ENCODE assay signal across 9 cellular contexts in the genomic region with DNA sequence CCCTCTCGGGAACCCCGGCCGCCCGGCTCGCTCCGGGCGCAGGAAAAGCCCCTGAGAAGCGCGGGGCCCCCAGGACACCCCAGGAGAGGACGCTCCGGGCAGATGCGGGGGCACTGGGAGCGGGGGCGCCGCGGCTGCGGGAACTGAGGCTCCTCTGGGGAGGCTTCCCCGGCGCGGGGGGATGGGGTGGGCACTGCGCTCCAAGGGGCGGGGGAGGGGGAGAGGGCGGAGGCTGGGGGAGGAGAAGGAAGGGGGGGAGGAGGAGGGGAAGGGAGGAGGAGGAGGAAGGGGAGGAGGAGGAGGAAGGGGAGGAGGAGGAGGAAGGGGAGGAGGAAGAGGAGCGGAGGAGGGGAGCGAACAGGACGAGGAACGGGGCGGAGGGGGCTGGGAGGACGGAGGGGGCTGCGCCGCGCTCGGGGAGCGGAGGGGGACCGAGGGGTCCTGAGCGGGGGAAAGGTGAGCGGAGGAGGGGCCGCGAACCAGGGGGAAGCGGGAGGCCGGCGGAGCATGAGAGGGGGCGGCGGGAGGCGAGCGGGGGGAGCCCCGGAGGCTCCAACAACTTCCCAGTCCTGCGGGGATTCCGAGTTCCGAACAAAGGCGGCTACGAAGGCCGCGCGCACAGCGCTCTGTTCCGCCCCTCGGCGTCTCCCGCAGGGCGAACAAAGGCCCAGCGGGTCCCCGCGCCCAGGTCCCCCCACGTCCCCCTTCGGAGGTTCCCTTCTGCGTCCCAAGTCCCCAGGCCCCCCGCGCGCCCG. TPM values are rescaled to one million over a fixed set of nuclear protein-coding genes. Genes with fewer than 3 reads are reported as not detected.
DNase-seq lines count a peak whose midpoint lies in the region; ATAC-seq and TF ChIP-seq lines count a peak whose summit lies in the region.
"Had no signal": no experiment of that assay in that cellular context is flagged by ENCODE, and none has a peak within 500 bp of the region (broad histone marks: within the 10 kb centered on the region; RNA-seq: fewer than 3 reads in every experiment).

No MANE protein-coding gene starts in this region.

- H3K4me2 ChIP-seq in GM23338: peak overlapping the region; percentile 98

- no peak for TF ChIP-seq CTCF in GM23338 (conservative IDR thresholded peaks at IDR 0.05; ENCODE audit: low read depth in 2 of 2)
- TF ChIP-seq CTCF in activated CD8-positive, alpha-beta T cell treated with anti-CD3 and anti-CD28 coated beads for 36 hours (IDR thresholded peaks at IDR 0.05): no peak
- no peak for TF ChIP-seq CTCF in right atrium auricular region (IDR thresholded peaks at IDR 0.05)

- H3K27ac ChIP-seq in GM23338 (ENCODE audit: low read depth) (peak overlapping the region; percentile 92), right atrium auricular region (peak overlapping the region; percentile 92)

- intact Hi-C loops in activated CD8-positive, alpha-beta T cell treated with anti-CD3 and anti-CD28 coated beads for 36 hours (cut with micrococcal nuclease): no loop called here
- intact Hi-C loops in activated T-helper 1 cell treated with anti-CD3 and anti-CD28 coated beads, Interleukin-12 subunit alpha, Interleukin-12 subunit beta, Interleukin-2, Interleukin-4 antibody, amounts not matched to agents 30 ng/mL and 10 ng/mL and 1 ng/mL, durations not matched to agents 14 hours and 24 hours and 36 hours (cut with micrococcal nuclease): no loop called here

- H3K4me3 ChIP-seq in GM23338 (peak overlapping the region; percentile 94), right atrium auricular region (peak overlapping the region; percentile 64 to 73)

- H3K9me3 Mint-ChIP-seq in GM23338: peaks cover 3% of the 10 kb centered on the region
- H3K9me3 Mint-ChIP-seq in activated CD8-positive, alpha-beta T cell treated with anti-CD3 and anti-CD28 coated beads for 36 hours: no peaks in the 10 kb centered on the region
- no peaks in the 10 kb centered on the region for H3K9me3 Mint-ChIP-seq in activated T-helper 1 cell treated with anti-CD3 and anti-CD28 coated beads, Interleukin-12 subunit alpha, Interleukin-12 subunit beta, Interleukin-2, Interleukin-4 antibody, amounts not matched to agents 30 ng/mL and 10 ng/mL and 1 ng/mL, durations not matched to agents 14 hours and 24 hours and 36 hours
- H3K9me3 Mint-ChIP-seq: activated naive CD4-positive, alpha-beta T cell treated with anti-CD3 and anti-CD28 coated beads, Interleukin-2, amount 50 U/mL, for 72 hours had no signal

- no peaks in the 10 kb centered on the region for H3K9me3 ChIP-seq in right atrium auricular region

- H3K27ac Mint-ChIP-seq in GM23338: no peak overlapping the region
- H3K27ac Mint-ChIP-seq in activated CD8-positive, alpha-beta T cell treated with anti-CD3 and anti-CD28 coated beads for 36 hours: no peak overlapping the region
- H3K27ac Mint-ChIP-seq in activated T-helper 1 cell treated with anti-CD3 and anti-CD28 coated beads, Interleukin-12 subunit alpha, Interleukin-12 subunit beta, Interleukin-2, Interleukin-4 antibody, amounts not matched to agents 30 ng/mL and 10 ng/mL and 1 ng/mL, durations not matched to agents 14 hours and 24 hours and 36 hours: no peak overlapping the region
- H3K27ac Mint-ChIP-seq: activated naive CD4-positive, alpha-beta T cell treated with anti-CD3 and anti-CD28 coated beads, Interleukin-2, amount 50 U/mL, for 72 hours had no signal

- POLR2A ChIA-PET in activated CD8-positive, alpha-beta T cell treated with anti-CD3 and anti-CD28 coated beads for 36 hours (lab: Charles Lee): no interaction called here

- H3K4me1 ChIP-seq in GM23338 (ENCODE audit: insufficient read depth) (peaks cover 26% of the 10 kb centered on the region), right atrium auricular region (peaks cover 0 to 57% of the 10 kb centered on the region in 2 donors)

- peaks cover 34% of the 10 kb centered on the region for H3K4me1 Mint-ChIP-seq in GM23338
- peaks cover 5% of the 10 kb centered on the region for H3K4me1 Mint-ChIP-seq in activated CD8-positive, alpha-beta T cell treated with anti-CD3 and anti-CD28 coated beads for 36 hours (ENCODE audit: low read depth)
- no peaks in the 10 kb centered on the region for H3K4me1 Mint-ChIP-seq in activated T-helper 1 cell treated with anti-CD3 and anti-CD28 coated beads, Interleukin-12 subunit alpha, Interleukin-12 subunit beta, Interleukin-2, Interleukin-4 antibody, amounts not matched to agents 30 ng/mL and 10 ng/mL and 1 ng/mL, durations not matched to agents 14 hours and 24 hours and 36 hours (ENCODE audit: low read depth)

- H3K36me3 Mint-ChIP-seq in GM23338 (ENCODE audit: low read depth): peaks cover 27% of the 10 kb centered on the region
- H3K36me3 Mint-ChIP-seq in activated CD8-positive, alpha-beta T cell treated with anti-CD3 and anti-CD28 coated beads for 36 hours (ENCODE audit: low read depth): no peaks in the 10 kb centered on the region
- no peaks in the 10 kb centered on the region for H3K36me3 Mint-ChIP-seq in activated T-helper 1 cell treated with anti-CD3 and anti-CD28 coated beads, Interleukin-12 subunit alpha, Interleukin-12 subunit beta, Interleukin-2, Interleukin-4 antibody, amounts not matched to agents 30 ng/mL and 10 ng/mL and 1 ng/mL, durations not matched to agents 14 hours and 24 hours and 36 hours (ENCODE audit: low read depth)

- H3K27me3 ChIP-seq in GM23338 (ENCODE audit: insufficient read depth) (peaks cover 39% of the 10 kb centered on the region), right atrium auricular region (no peaks in the 10 kb centered on the region)

- DNase-seq in GM23338 (ENCODE audit: low spot score) (peak; percentile 71), right atrium auricular region (ENCODE audit: low spot score) (no peak), retina (peak; percentile 54), NCI-H2196 (lab: John Stamatoyannopoulos, UW; ENCODE audit: unreplicated experiment) (no peak), NCI-H1694 treated with DMSO at 0.1 percent for 48 hours (lab: John Stamatoyannopoulos, UW) (no peak)
- peak; percentile 5 for DNase-seq in activated CD8-positive, alpha-beta T cell treated with anti-CD3 and anti-CD28 coated beads for 36 hours
- DNase-seq in activated T-helper 1 cell treated with anti-CD3 and anti-CD28 coated beads, Interleukin-12 subunit alpha, Interleukin-12 subunit beta, Interleukin-2, Interleukin-4 antibody, amounts not matched to agents 30 ng/mL and 10 ng/mL and 1 ng/mL, durations not matched to agents 14 hours and 24 hours and 36 hours (ENCODE audit: low spot score): no peak

- peak overlapping the region; percentile 69; the same call in 1 of the 2 replicates for H2AFZ ChIP-seq in GM23338

- H3K79me2 ChIP-seq in GM23338 (replicated peaks; ENCODE audit: insufficient read depth): peaks cover 45% of the 10 kb centered on the region

- ATAC-seq in GM23338 (peak; percentile 30), HG02981 (IDR thresholded peaks at IDR 0.05; ENCODE audit: unreplicated experiment) (no peak)
- ATAC-seq in activated CD8-positive, alpha-beta T cell treated with anti-CD3 and anti-CD28 coated beads for 36 hours: no peak

- no peaks in the 10 kb centered on the region for H3K9me2 ChIP-seq in GM23338 (ENCODE audit: insufficient read depth)

- peaks cover 15% of the 10 kb centered on the region for H4K20me1 ChIP-seq in GM23338 (replicated peaks; ENCODE audit: insufficient read depth)

- H3K36me3 ChIP-seq in GM23338 (ENCODE audit: insufficient read depth): no peaks in the 10 kb centered on the region
- H3K36me3 ChIP-seq in right atrium auricular region: no peaks in the 10 kb centered on the region

- no peaks in the 10 kb centered on the region for H3F3A ChIP-seq in GM23338 (replicated peaks; ENCODE audit: low read depth)

- peaks cover 27% of the 10 kb centered on the region for H3K27me3 Mint-ChIP-seq in GM23338 (ENCODE audit: insufficient read depth, low read depth, poor library complexity)
- peaks cover 39% of the 10 kb centered on the region for H3K27me3 Mint-ChIP-seq in activated CD8-positive, alpha-beta T cell treated with anti-CD3 and anti-CD28 coated beads for 36 hours
- H3K27me3 Mint-ChIP-seq in activated T-helper 1 cell treated with anti-CD3 and anti-CD28 coated beads, Interleukin-12 subunit alpha, Interleukin-12 subunit beta, Interleukin-2, Interleukin-4 antibody, amounts not matched to agents 30 ng/mL and 10 ng/mL and 1 ng/mL, durations not matched to agents 14 hours and 24 hours and 36 hours (ENCODE audit: insufficient read depth): peaks cover 19% of the 10 kb centered on the region

- CTCF ChIA-PET in activated CD8-positive, alpha-beta T cell treated with anti-CD3 and anti-CD28 coated beads for 36 hours (lab: Charles Lee): no interaction called here

- peak overlapping the region; percentile 97; the same call in 2 of the 3 replicates for H3K4me3 Mint-ChIP-seq in GM23338
- H3K4me3 Mint-ChIP-seq in activated CD8-positive, alpha-beta T cell treated with anti-CD3 and anti-CD28 coated beads for 36 hours: no peak overlapping the region
- H3K4me3 Mint-ChIP-seq in activated T-helper 1 cell treated with anti-CD3 and anti-CD28 coated beads, Interleukin-12 subunit alpha, Interleukin-12 subunit beta, Interleukin-2, Interleukin-4 antibody, amounts not matched to agents 30 ng/mL and 10 ng/mL and 1 ng/mL, durations not matched to agents 14 hours and 24 hours and 36 hours: no peak overlapping the region

RNA-seq across cellular contexts. Expression of a gene that starts 0.7 kb away (rescaled TPM):
- total RNA-seq in GM23338 (2014; rRNA removed; shearing (Covaris generic)): 216 and 225 TPM in 2 replicates
- polyA plus RNA-seq in GM23338 (2016; fragmentation: Nextera tagmentation; extraction: Ambion mirVana): 38.5 and 42.2 TPM in 2 replicates
- total RNA-seq in activated CD8-positive, alpha-beta T cell treated with anti-CD3 and anti-CD28 coated beads for 36 hours: under 1 TPM; 0.58 to 0.83 TPM
- 10 to 100 TPM; 25.4 to 26.9 TPM for total RNA-seq in right atrium auricular region
- 1.7 and 1.9 TPM in 2 replicates for total RNA-seq in activated T-helper 1 cell treated with anti-CD3 and anti-CD28 coated beads, Interleukin-12 subunit alpha, Interleukin-12 subunit beta, Interleukin-2, Interleukin-4 antibody, amounts not matched to agents 30 ng/mL and 10 ng/mL and 1 ng/mL, durations not matched to agents 14 hours and 24 hours and 36 hours

Comparison
In these comparisons a context has a peak if more than half of its experiments do, and no peak if none do; other contexts are left out.
1. DNase-seq: peak in GM23338 (single experiment), activated CD8-positive, alpha-beta T cell treated with anti-CD3 and anti-CD28 coated beads for 36 hours (single experiment) and retina (single experiment); none in right atrium auricular region (single experiment), NCI-H2196 (single experiment), activated T-helper 1 cell treated with anti-CD3 and anti-CD28 coated beads, Interleukin-12 subunit alpha, Interleukin-12 subunit beta, Interleukin-2, Interleukin-4 antibody, amounts not matched to agents 30 ng/mL and 10 ng/mL and 1 ng/mL, durations not matched to agents 14 hours and 24 hours and 36 hours (single experiment) and NCI-H1694 treated with DMSO at 0.1 percent for 48 hours (single experiment).